Comparison of ENCODE assay signal across 11 cellular contexts in the genomic region with DNA sequence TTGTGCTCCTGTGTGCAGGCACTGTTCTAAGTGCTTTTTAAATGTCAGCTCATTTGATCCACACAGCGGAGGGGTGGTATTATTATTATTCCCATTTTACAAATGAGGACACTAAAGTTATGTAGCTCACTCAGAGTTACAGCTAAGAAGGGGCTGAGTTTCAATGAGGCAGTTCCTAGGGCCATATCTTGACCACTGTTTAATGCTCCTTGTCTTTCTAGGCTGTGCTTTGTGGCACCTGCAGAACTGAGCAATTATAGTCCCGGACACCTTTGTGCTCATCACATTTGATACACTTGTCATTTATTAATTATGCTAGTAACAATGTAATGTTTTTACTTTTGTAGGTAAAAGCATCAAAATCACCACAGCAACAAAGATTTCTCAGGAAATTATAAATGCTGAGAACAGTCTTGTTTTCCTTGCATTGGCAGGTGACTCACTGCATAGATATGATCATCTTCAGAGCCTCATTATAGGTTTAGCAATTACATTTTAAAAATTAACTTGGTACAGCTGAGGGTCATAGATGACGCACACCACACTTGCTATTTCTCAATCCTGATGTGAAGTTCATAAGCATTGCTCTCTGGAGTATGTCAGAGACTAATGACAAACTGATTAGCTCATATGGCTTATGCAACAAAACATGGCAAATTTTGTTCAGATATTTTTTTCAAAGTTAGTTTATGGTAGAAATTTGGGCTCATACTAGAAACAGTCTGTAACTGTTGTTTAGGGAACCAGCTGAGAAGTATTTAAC.
DNase-seq lines count a peak whose midpoint lies in the region; ATAC-seq and TF ChIP-seq lines count a peak whose summit lies in the region.
"Had no signal": no experiment of that assay in that cellular context is flagged by ENCODE, and none has a peak within 500 bp of the region (broad histone marks: within the 10 kb centered on the region; RNA-seq: fewer than 3 reads in every experiment).

No MANE protein-coding gene starts in this region.

- H3K27me3 ChIP-seq in kidney epithelial cell (ENCODE audit: control insufficient read depth, insufficient read depth, low read length) (no peaks in the 10 kb centered on the region), MM.1S (replicated peaks; ENCODE audit: insufficient read depth, low read length) (no peaks in the 10 kb centered on the region)
- H3K27me3 ChIP-seq: uterus had no signal

- no peak for ATAC-seq in HG03442 (IDR thresholded peaks at IDR 0.05; ENCODE audit: unreplicated experiment)

- no peak for TF ChIP-seq CTCF in astrocyte of the cerebellum (IDR thresholded peaks at IDR 0.05; ENCODE audit: low read depth, low read length, missing control alignments)
- no peak for TF ChIP-seq CTCF in kidney epithelial cell (IDR thresholded peaks at IDR 0.05; ENCODE audit: insufficient read depth, low read length, poor library complexity, severe bottlenecking)
- no peak for TF ChIP-seq CTCF in MM.1S (IDR thresholded peaks at IDR 0.05; ENCODE audit: low read length)

- no peak overlapping the region for H2AFZ ChIP-seq in MM.1S (ENCODE audit: low read length)

- H3K79me2 ChIP-seq in MM.1S (ENCODE audit: low read length) = no peaks in the 10 kb centered on the region

- H3K9me3 ChIP-seq in MM.1S (replicated peaks; ENCODE audit: insufficient read depth, low read length) = no peaks in the 10 kb centered on the region
- H3K9me3 ChIP-seq: uterus had no signal

- in situ Hi-C loops in ACHN (cut with HindIII; ENCODE audit: low pct_ligation_motif_present, low pct_unique_long_range_greater_than_20kb, low sequenced_read_pairs) = no loop called here
- in situ Hi-C loops in astrocyte of the cerebellum (cut with HindIII; ENCODE audit: low sequenced_read_pairs) = no loop called here

- no peak overlapping the region for H3K9ac ChIP-seq in MM.1S (ENCODE audit: low read length)

- H3K36me3 ChIP-seq in kidney epithelial cell (ENCODE audit: control insufficient read depth, insufficient read depth, low read length) (no peaks in the 10 kb centered on the region), MM.1S (replicated peaks; ENCODE audit: insufficient read depth, low read length) (no peaks in the 10 kb centered on the region)
- H3K36me3 ChIP-seq: uterus had no signal

- H3F3A ChIP-seq in MM.1S (ENCODE audit: insufficient read depth, low read length) = no peaks in the 10 kb centered on the region

- H3K4me1 ChIP-seq in MM.1S (ENCODE audit: low read length) = no peaks in the 10 kb centered on the region

- H3K4me3 ChIP-seq in astrocyte of the cerebellum (ENCODE audit: low read depth, low read length) (no peak overlapping the region), kidney epithelial cell (ENCODE audit: low read depth, low read length) (no peak overlapping the region), MM.1S (ENCODE audit: low read length) (no peak overlapping the region)
- H3K4me3 ChIP-seq: uterus had no signal

- H3K27ac ChIP-seq in MM.1S (ENCODE audit: low read length) = no peak overlapping the region

- no peak overlapping the region for H3K4me2 ChIP-seq in MM.1S (ENCODE audit: low read depth, low read length)

- no peaks in the 10 kb centered on the region for H3K9me2 ChIP-seq in MM.1S (replicated peaks; ENCODE audit: insufficient read depth, low read length)

- DNase-seq in ACHN = peak; percentile 93
- peak; percentile 10 for DNase-seq in HK-2 (ENCODE audit: unreplicated experiment)
- DNase-seq in astrocyte of the cerebellum (ENCODE audit: low read depth) = peak; percentile 93
- DNase-seq in kidney epithelial cell (ENCODE audit: low read depth) = peak; percentile 97
- no peak for DNase-seq in activated T-cell treated with anti-CD3 and anti-CD28 coated beads, Interleukin-2, amount 50 U/mL, for 48 hours
- DNase-seq in MM.1S = no peak
- no peak for DNase-seq in NCI-H187 treated with DMSO at 0.1 percent for 48 hours (lab: John Stamatoyannopoulos, UW)
- DNase-seq: COR-L47, Kasumi-1 had no signal

- no peaks in the 10 kb centered on the region for H4K20me1 ChIP-seq in MM.1S (ENCODE audit: insufficient read depth, low read length)

Comparison
In these comparisons a context has a peak if more than half of its experiments do, and no peak if none do; other contexts are left out.
1. DNase-seq: peak in ACHN (single experiment), HK-2 (single experiment), astrocyte of the cerebellum (single experiment) and kidney epithelial cell (single experiment); none in activated T-cell treated with anti-CD3 and anti-CD28 coated beads, Interleukin-2, amount 50 U/mL, for 48 hours (0 of 2), MM.1S (single experiment) and NCI-H187 treated with DMSO at 0.1 percent for 48 hours (single experiment).